Comparison of ENCODE assay signal across 21 cellular contexts in genomic region chr17:74729368-74729767, GRCh38. TPM values are rescaled to one million over a fixed set of nuclear protein-coding genes. Genes with fewer than 3 reads are reported as not detected.
DNase-seq lines count a peak whose midpoint lies in the region; ATAC-seq and TF ChIP-seq lines count a peak whose summit lies in the region.
"Had no signal": no experiment of that assay in that cellular context is flagged by ENCODE, and none has a peak within 500 bp of the region (broad histone marks: within the 10 kb centered on the region; RNA-seq: fewer than 3 reads in every experiment).

No MANE protein-coding gene starts in this region.

- H4K8ac ChIP-seq in neuronal stem cell (ENCODE audit: low read depth, low read length): no peak overlapping the region
- no peak overlapping the region for H4K8ac ChIP-seq in trophoblast cell (ENCODE audit: low read depth, low read length)

- H3K4me2 ChIP-seq in neuronal stem cell (ENCODE audit: insufficient read depth, low read length, poor library complexity, severe bottlenecking) (no peak overlapping the region), trophoblast cell (ENCODE audit: low read length) (no peak overlapping the region)

- no peaks in the 10 kb centered on the region for H3K27me3 Mint-ChIP-seq in activated T-helper 1 cell treated with anti-CD3 and anti-CD28 coated beads, Interleukin-12 subunit alpha, Interleukin-12 subunit beta, Interleukin-2, Interleukin-4 antibody, amounts not matched to agents 30 ng/mL and 10 ng/mL and 1 ng/mL, durations not matched to agents 14 hours and 24 hours and 36 hours (ENCODE audit: insufficient read depth)
- H3K27me3 Mint-ChIP-seq: CD4-positive, alpha-beta memory T cell had no signal

- H3K36me3 ChIP-seq in WERI-Rb-1 (no peaks in the 10 kb centered on the region), neuronal stem cell (replicated peaks in 1 of 2; ENCODE audit: control insufficient read depth in 2 of 2, insufficient read depth in 2 of 2, low read length in 2 of 2) (no peaks in the 10 kb centered on the region), upper lobe of right lung (no peaks in the 10 kb centered on the region), trophoblast cell (ENCODE audit: control insufficient read depth in 1 of 2, insufficient read depth in 2 of 2, low read length in 2 of 2) (no peaks in the 10 kb centered on the region)
- H3K36me3 ChIP-seq: BE2C, HAP-1 had no signal

- no CpG with 5 or more reads among the region's 5 CpGs for WGBS in neuronal stem cell (ENCODE audit: extremely low coverage in 2 of 2, insufficient read length in 2 of 2, insufficient replicate concordance in 1 of 2), 2 donors
- no CpG with 5 or more reads among the region's 5 CpGs for WGBS in trophoblast cell (ENCODE audit: extremely low coverage, insufficient coverage, insufficient read length)

- H3K9ac ChIP-seq in neuronal stem cell (ENCODE audit: low read depth, low read length, poor library complexity) (no peak overlapping the region), trophoblast cell (ENCODE audit: low read length) (no peak overlapping the region)
- H3K9ac ChIP-seq: GM23248 had no signal

- no peak overlapping the region for H2BK15ac ChIP-seq in neuronal stem cell (ENCODE audit: low read length)

- H3K79me1 ChIP-seq in neuronal stem cell (ENCODE audit: low read depth, low read length) (peaks cover 6% of the 10 kb centered on the region), trophoblast cell (ENCODE audit: low read length) (no peaks in the 10 kb centered on the region)

- intact Hi-C loops in upper lobe of right lung (cut with DNase I): no loop called here
- intact Hi-C loops in activated T-helper 1 cell treated with anti-CD3 and anti-CD28 coated beads, Interleukin-12 subunit alpha, Interleukin-12 subunit beta, Interleukin-2, Interleukin-4 antibody, amounts not matched to agents 30 ng/mL and 10 ng/mL and 1 ng/mL, durations not matched to agents 14 hours and 24 hours and 36 hours (cut with micrococcal nuclease): no loop called here

- H3K36me3 Mint-ChIP-seq in activated T-helper 1 cell treated with anti-CD3 and anti-CD28 coated beads, Interleukin-12 subunit alpha, Interleukin-12 subunit beta, Interleukin-2, Interleukin-4 antibody, amounts not matched to agents 30 ng/mL and 10 ng/mL and 1 ng/mL, durations not matched to agents 14 hours and 24 hours and 36 hours (ENCODE audit: low read depth): no peaks in the 10 kb centered on the region
- H3K36me3 Mint-ChIP-seq: CD4-positive, alpha-beta memory T cell had no signal

- H2BK120ac ChIP-seq in neuronal stem cell (ENCODE audit: low read depth, low read length) (no peak overlapping the region), trophoblast cell (ENCODE audit: insufficient read depth, low read length, poor library complexity) (no peak overlapping the region)

- H2BK12ac ChIP-seq in neuronal stem cell (ENCODE audit: low read length): no peak overlapping the region
- H2BK12ac ChIP-seq in trophoblast cell (ENCODE audit: low read length): no peak overlapping the region

- H3K18ac ChIP-seq in neuronal stem cell (ENCODE audit: low read length): no peak overlapping the region
- H3K18ac ChIP-seq in trophoblast cell (ENCODE audit: low read length): no peak overlapping the region

- peak overlapping the region; percentile 57 for H3K27ac ChIP-seq in WERI-Rb-1
- H3K27ac ChIP-seq in neuronal stem cell (replicated peaks; ENCODE audit: low read length): no peak overlapping the region
- H3K27ac ChIP-seq in upper lobe of right lung: no peak overlapping the region
- H3K27ac ChIP-seq in trophoblast cell (ENCODE audit: low read depth, low read length): no peak overlapping the region
- H3K27ac ChIP-seq: C4-2B, GM23248, HL-60 had no signal

- no peak overlapping the region for H3K23ac ChIP-seq in neuronal stem cell (ENCODE audit: low read depth, low read length, poor library complexity)
- no peak overlapping the region for H3K23ac ChIP-seq in trophoblast cell (ENCODE audit: low read length)

- no peak overlapping the region for H2AK5ac ChIP-seq in neuronal stem cell (ENCODE audit: low read depth, low read length)
- H2AK5ac ChIP-seq in trophoblast cell (ENCODE audit: low read length): no peak overlapping the region

- in situ Hi-C loops in G401 (cut with HindIII; ENCODE audit: low sequenced_read_pairs): no loop called here

- H3K9me3 ChIP-seq in WERI-Rb-1 (ENCODE audit: severe bottlenecking): no peaks in the 10 kb centered on the region
- H3K9me3 ChIP-seq in neuronal stem cell (replicated peaks in 1 of 2; ENCODE audit: control insufficient read depth in 2 of 2, insufficient read depth in 1 of 2, low read depth in 1 of 2, low read length in 2 of 2): peaks cover 0 to 8% of the 10 kb centered on the region in 2 donors
- H3K9me3 ChIP-seq in upper lobe of right lung: no peaks in the 10 kb centered on the region
- peaks cover 7% of the 10 kb centered on the region for H3K9me3 ChIP-seq in trophoblast cell (ENCODE audit: insufficient read depth, low read depth, low read length)
- H3K9me3 ChIP-seq: BE2C, HAP-1 had no signal

- H4K12ac ChIP-seq in trophoblast cell (ENCODE audit: low read depth, low read length): no peak overlapping the region

- no peak for TF ChIP-seq CTCF in WERI-Rb-1 (IDR thresholded peaks at IDR 0.05; ENCODE audit: low read depth, low read length)
- no peak for TF ChIP-seq CTCF in upper lobe of right lung (IDR thresholded peaks at IDR 0.05)

- peaks cover 13% of the 10 kb centered on the region for H3K4me1 Mint-ChIP-seq in activated T-helper 1 cell treated with anti-CD3 and anti-CD28 coated beads, Interleukin-12 subunit alpha, Interleukin-12 subunit beta, Interleukin-2, Interleukin-4 antibody, amounts not matched to agents 30 ng/mL and 10 ng/mL and 1 ng/mL, durations not matched to agents 14 hours and 24 hours and 36 hours (ENCODE audit: low read depth)

- DNase-seq in G401 (ENCODE audit: low spot score): peak; percentile 40
- peak; percentile 80 for DNase-seq in WERI-Rb-1
- DNase-seq in neuronal stem cell (ENCODE audit: low spot score): no peak
- DNase-seq in upper lobe of right lung: peak; percentile 37
- DNase-seq in activated T-helper 1 cell treated with anti-CD3 and anti-CD28 coated beads, Interleukin-12 subunit alpha, Interleukin-12 subunit beta, Interleukin-2, Interleukin-4 antibody, amounts not matched to agents 30 ng/mL and 10 ng/mL and 1 ng/mL, durations not matched to agents 14 hours and 24 hours and 36 hours (ENCODE audit: low spot score): no peak
- no peak for DNase-seq in trophoblast cell
- DNase-seq: BE2C; CD4-positive, alpha-beta memory T cell; DMS153; DMS79; GF-D8; GM23248 had no signal

- H4K91ac ChIP-seq in neuronal stem cell (ENCODE audit: low read depth, low read length, poor library complexity): no peak overlapping the region
- H4K91ac ChIP-seq in trophoblast cell (ENCODE audit: low read depth, low read length): no peak overlapping the region

- no peak overlapping the region for H3K27ac Mint-ChIP-seq in activated T-helper 1 cell treated with anti-CD3 and anti-CD28 coated beads, Interleukin-12 subunit alpha, Interleukin-12 subunit beta, Interleukin-2, Interleukin-4 antibody, amounts not matched to agents 30 ng/mL and 10 ng/mL and 1 ng/mL, durations not matched to agents 14 hours and 24 hours and 36 hours

- H3K79me2 ChIP-seq in trophoblast cell (ENCODE audit: control insufficient read depth, insufficient read depth, low read length, poor library complexity): no peaks in the 10 kb centered on the region

- H2AFZ ChIP-seq in neuronal stem cell (ENCODE audit: low read length) (no peak overlapping the region), trophoblast cell (ENCODE audit: insufficient read depth, low read length, poor library complexity) (no peak overlapping the region)
- H2AFZ ChIP-seq: GM23248 had no signal

- no peak overlapping the region for H3K4ac ChIP-seq in neuronal stem cell (ENCODE audit: low read length)
- no peak overlapping the region for H3K4ac ChIP-seq in trophoblast cell (ENCODE audit: low read depth, low read length)

- no peak for ATAC-seq in upper lobe of right lung
- no peak for ATAC-seq in GM18858 (IDR thresholded peaks at IDR 0.05; ENCODE audit: unreplicated experiment)
- ATAC-seq: K562 had no signal

- H2BK5ac ChIP-seq in neuronal stem cell (ENCODE audit: low read length) (no peak overlapping the region), trophoblast cell (ENCODE audit: low read depth, low read length, poor library complexity) (no peak overlapping the region)

- H3K4me3 ChIP-seq in WERI-Rb-1 (ENCODE audit: low read depth, low read length): no peak overlapping the region
- H3K4me3 ChIP-seq in neuronal stem cell (ENCODE audit: low read length in 2 of 2): no peak overlapping the region
- no peak overlapping the region for H3K4me3 ChIP-seq in upper lobe of right lung
- H3K4me3 ChIP-seq in trophoblast cell (ENCODE audit: low read depth, low read length): no peak overlapping the region
- H3K4me3 ChIP-seq: GM23248, HAP-1, K562 had no signal

- H3K27me3 ChIP-seq in WERI-Rb-1 (ENCODE audit: insufficient read depth, low read depth, severe bottlenecking) (no peaks in the 10 kb centered on the region), neuronal stem cell (ENCODE audit: control insufficient read depth in 3 of 3, insufficient read depth in 3 of 3, low read depth in 1 of 3, low read length in 3 of 3) (peaks cover 0 to 9% (median 9%) of the 10 kb centered on the region in 3 experiments), upper lobe of right lung (no peaks in the 10 kb centered on the region), trophoblast cell (ENCODE audit: insufficient read depth, low read length) (no peaks in the 10 kb centered on the region)
- H3K27me3 ChIP-seq: BE2C had no signal

- no peaks in the 10 kb centered on the region for H3K9me3 Mint-ChIP-seq in activated T-helper 1 cell treated with anti-CD3 and anti-CD28 coated beads, Interleukin-12 subunit alpha, Interleukin-12 subunit beta, Interleukin-2, Interleukin-4 antibody, amounts not matched to agents 30 ng/mL and 10 ng/mL and 1 ng/mL, durations not matched to agents 14 hours and 24 hours and 36 hours
- H3K9me3 Mint-ChIP-seq: CD4-positive, alpha-beta memory T cell had no signal

- H3K4me1 ChIP-seq in neuronal stem cell (ENCODE audit: control insufficient read depth in 2 of 2, insufficient read depth in 1 of 2, low read depth in 1 of 2, low read length in 2 of 2): no peaks in the 10 kb centered on the region
- H3K4me1 ChIP-seq in upper lobe of right lung: no peaks in the 10 kb centered on the region
- H3K4me1 ChIP-seq in trophoblast cell (ENCODE audit: control insufficient read depth in 1 of 2, insufficient read depth in 2 of 2, low read length in 2 of 2): no peaks in the 10 kb centered on the region
- H3K4me1 ChIP-seq: BE2C, HAP-1 had no signal

- no peak overlapping the region for H3K4me3 Mint-ChIP-seq in activated T-helper 1 cell treated with anti-CD3 and anti-CD28 coated beads, Interleukin-12 subunit alpha, Interleukin-12 subunit beta, Interleukin-2, Interleukin-4 antibody, amounts not matched to agents 30 ng/mL and 10 ng/mL and 1 ng/mL, durations not matched to agents 14 hours and 24 hours and 36 hours

- H3K14ac ChIP-seq in neuronal stem cell (ENCODE audit: low read length): peak overlapping the region; percentile 66
- no peak overlapping the region for H3K14ac ChIP-seq in trophoblast cell (ENCODE audit: low read length)

RNA-seq across cellular contexts. Expression of gene RAB37, which starts 7.7 kb away (rescaled TPM):
- total RNA-seq in G401 (2014; rRNA removed; shearing (Covaris generic)): 1.4 and 4.2 TPM in 2 replicates
- 1.6 TPM for polyA plus RNA-seq in neuronal stem cell (2013, experiment 1 of 2)
- 1.4 TPM for polyA plus RNA-seq in neuronal stem cell (2013, experiment 2 of 2)
- total RNA-seq in upper lobe of right lung: 6.8 TPM
- total RNA-seq in activated T-helper 1 cell treated with anti-CD3 and anti-CD28 coated beads, Interleukin-12 subunit alpha, Interleukin-12 subunit beta, Interleukin-2, Interleukin-4 antibody, amounts not matched to agents 30 ng/mL and 10 ng/mL and 1 ng/mL, durations not matched to agents 14 hours and 24 hours and 36 hours: 6.0 and 6.1 TPM in 2 replicates
- polyA plus RNA-seq in trophoblast cell (2013): 0.62 and 1.0 TPM in 2 replicates
- total RNA-seq: A172, Daoy, H4 had no signal
- polyA plus RNA-seq: GM23248 had no signal

RNA-seq across cellular contexts. Expression of gene CD300LF, which starts 16.6 kb away (rescaled TPM):
- total RNA-seq in G401 (2014; rRNA removed; shearing (Covaris generic)): not detected in 2 replicates
- not detected for polyA plus RNA-seq in neuronal stem cell (2013, experiment 1 of 2)
- not detected for polyA plus RNA-seq in neuronal stem cell (2013, experiment 2 of 2)
- total RNA-seq in upper lobe of right lung: 38.0 TPM
- total RNA-seq in activated T-helper 1 cell treated with anti-CD3 and anti-CD28 coated beads, Interleukin-12 subunit alpha, Interleukin-12 subunit beta, Interleukin-2, Interleukin-4 antibody, amounts not matched to agents 30 ng/mL and 10 ng/mL and 1 ng/mL, durations not matched to agents 14 hours and 24 hours and 36 hours: not detected in 2 replicates
- polyA plus RNA-seq in trophoblast cell (2013): not detected in 2 replicates
- total RNA-seq: A172, Daoy, GM23248, H4, HT1080, K562 had no signal
- polyA plus RNA-seq: CD4-positive, alpha-beta memory T cell; GM23248; K562 had no signal

RNA-seq across cellular contexts. Expression of gene NHERF1, which starts 19.1 kb away (rescaled TPM):
- total RNA-seq in G401 (2014; rRNA removed; shearing (Covaris generic)): 82.3 and 90.0 TPM in 2 replicates
- polyA plus RNA-seq in neuronal stem cell (2013, experiment 1 of 2): 67.4 TPM
- polyA plus RNA-seq in neuronal stem cell (2013, experiment 2 of 2): 67.1 TPM
- 28.4 TPM for total RNA-seq in upper lobe of right lung
- total RNA-seq in activated T-helper 1 cell treated with anti-CD3 and anti-CD28 coated beads, Interleukin-12 subunit alpha, Interleukin-12 subunit beta, Interleukin-2, Interleukin-4 antibody, amounts not matched to agents 30 ng/mL and 10 ng/mL and 1 ng/mL, durations not matched to agents 14 hours and 24 hours and 36 hours: 142 and 153 TPM in 2 replicates
- polyA plus RNA-seq in trophoblast cell (2013): 146 and 153 TPM in 2 replicates

RNA-seq across cellular contexts. Expression of gene NAT9, which starts 46.8 kb away (rescaled TPM):
- total RNA-seq in G401 (2014; rRNA removed; shearing (Covaris generic)): 31.0 and 32.7 TPM in 2 replicates
- 38.7 TPM for polyA plus RNA-seq in neuronal stem cell (2013, experiment 1 of 2)
- polyA plus RNA-seq in neuronal stem cell (2013, experiment 2 of 2): 39.5 TPM
- total RNA-seq in upper lobe of right lung: 40.8 TPM
- 69.0 and 70.8 TPM in 2 replicates for total RNA-seq in activated T-helper 1 cell treated with anti-CD3 and anti-CD28 coated beads, Interleukin-12 subunit alpha, Interleukin-12 subunit beta, Interleukin-2, Interleukin-4 antibody, amounts not matched to agents 30 ng/mL and 10 ng/mL and 1 ng/mL, durations not matched to agents 14 hours and 24 hours and 36 hours
- polyA plus RNA-seq in trophoblast cell (2013): 19.2 and 20.1 TPM in 2 replicates

Comparison
In these comparisons a context has a peak if more than half of its experiments do, and no peak if none do; other contexts are left out.
1. DNase-seq: peak in G401 (single experiment), WERI-Rb-1 (single experiment) and upper lobe of right lung (single experiment); none in neuronal stem cell (single experiment), activated T-helper 1 cell treated with anti-CD3 and anti-CD28 coated beads, Interleukin-12 subunit alpha, Interleukin-12 subunit beta, Interleukin-2, Interleukin-4 antibody, amounts not matched to agents 30 ng/mL and 10 ng/mL and 1 ng/mL, durations not matched to agents 14 hours and 24 hours and 36 hours (single experiment) and trophoblast cell (0 of 2).
2. RNA of gene CD300LF, which starts 16.6 kb away (total RNA-seq): 38.0 TPM in upper lobe of right lung (single experiment); not detected in G401 and not detected in activated T-helper 1 cell treated with anti-CD3 and anti-CD28 coated beads, Interleukin-12 subunit alpha, Interleukin-12 subunit beta, Interleukin-2, Interleukin-4 antibody, amounts not matched to agents 30 ng/mL and 10 ng/mL and 1 ng/mL, durations not matched to agents 14 hours and 24 hours and 36 hours; every median in the first group is over 10 times any median in the second.